Comparison of ENCODE assay signal across 12 cellular contexts in genomic region chr7:47535033-47535703, GRCh38. TPM values are rescaled to one million over a fixed set of nuclear protein-coding genes. Genes with fewer than 3 reads are reported as not detected.
A peak's percentile ranks its signal among the peaks of the same experiment; 100 is the strongest.
DNase-seq lines count a peak whose midpoint lies in the region; ATAC-seq and TF ChIP-seq lines count a peak whose summit lies in the region.
"Had no signal": no experiment of that assay in that cellular context is flagged by ENCODE, and none has a peak within 500 bp of the region (broad histone marks: within the 10 kb centered on the region; RNA-seq: fewer than 3 reads in every experiment).

No MANE protein-coding gene starts in this region.

- ATAC-seq in PC-3, result no peak
- peak; percentile 54 to 82 (median 74) for ATAC-seq in psoas muscle
- ATAC-seq in activated CD8-positive, alpha-beta memory T cell treated with anti-CD3 and anti-CD28 coated beads, Interleukin-2, amount 10 ng/mL, durations not matched to agents 7 days and 5 days, result no peak
- ATAC-seq: naive thymus-derived CD4-positive, alpha-beta T cell had no signal

- POLR2A ChIA-PET in PC-3 (lab: Charles Lee; ENCODE audit: unreplicated experiment), result no interaction called here

- TF ChIP-seq CTCF in PC-3 (conservative IDR thresholded peaks at IDR 0.05; ENCODE audit: low read depth, low read length), result 0 out of 2 replicates have a peak, but pooled peaks have one; percentile 13
- no peak for TF ChIP-seq CTCF in psoas muscle (IDR thresholded peaks at IDR 0.05)

- no peak overlapping the region for H2AFZ ChIP-seq in PC-3 (ENCODE audit: low read length)

- H3K9me2 ChIP-seq in PC-3 (replicated peaks; ENCODE audit: low read length), result no peaks in the 10 kb centered on the region

- no peak overlapping the region for H3K9ac ChIP-seq in PC-3 (ENCODE audit: low read length)

- no peaks in the 10 kb centered on the region for H3K4me1 Mint-ChIP-seq in activated CD8-positive, alpha-beta memory T cell treated with anti-CD3 and anti-CD28 coated beads, Interleukin-2, amount 10 ng/mL, durations not matched to agents 7 days and 5 days
- H3K4me1 Mint-ChIP-seq: naive thymus-derived CD4-positive, alpha-beta T cell had no signal

- peaks cover under 1% of the 10 kb centered on the region; the same call in 1 of the 2 replicates for H3K9me3 ChIP-seq in HAP-1
- H3K9me3 ChIP-seq in PC-3 (ENCODE audit: low read length), result no peaks in the 10 kb centered on the region; the same call in 1 of the 2 replicates
- no peaks in the 10 kb centered on the region for H3K9me3 ChIP-seq in psoas muscle
- H3K9me3 ChIP-seq: upper lobe of left lung had no signal

- WGBS in psoas muscle, 3 donors, result 61 to 79% (median 65%) methylated on average over 6 of the region's 6 CpGs

- H3K9me3 Mint-ChIP-seq in activated CD8-positive, alpha-beta memory T cell treated with anti-CD3 and anti-CD28 coated beads, Interleukin-2, amount 10 ng/mL, durations not matched to agents 7 days and 5 days (ENCODE audit: low read depth), result no peaks in the 10 kb centered on the region

- H3K27me3 ChIP-seq in HAP-1 (ENCODE audit: low read depth) (no peaks in the 10 kb centered on the region), PC-3 (ENCODE audit: low read length) (no peaks in the 10 kb centered on the region), psoas muscle (ENCODE audit: insufficient read depth in 3 of 3, low read length in 2 of 3) (peaks cover 0 to 1% (median 0%) of the 10 kb centered on the region in 3 donors)
- H3K27me3 ChIP-seq: upper lobe of left lung had no signal

- no peak overlapping the region for H3K27ac Mint-ChIP-seq in activated CD8-positive, alpha-beta memory T cell treated with anti-CD3 and anti-CD28 coated beads, Interleukin-2, amount 10 ng/mL, durations not matched to agents 7 days and 5 days
- H3K27ac Mint-ChIP-seq: naive thymus-derived CD4-positive, alpha-beta T cell had no signal

- H3K4me3 ChIP-seq in HAP-1 (no peak overlapping the region), PC-3 (ENCODE audit: low read length) (peak overlapping the region; percentile 25; the same call in 1 of the 2 replicates), psoas muscle (no peak overlapping the region)
- H3K4me3 ChIP-seq: cardiac muscle cell, upper lobe of left lung had no signal

- no peak overlapping the region for H3K4me3 Mint-ChIP-seq in activated CD8-positive, alpha-beta memory T cell treated with anti-CD3 and anti-CD28 coated beads, Interleukin-2, amount 10 ng/mL, durations not matched to agents 7 days and 5 days
- H3K4me3 Mint-ChIP-seq: naive thymus-derived CD4-positive, alpha-beta T cell had no signal

- H3K27me3 Mint-ChIP-seq in activated CD8-positive, alpha-beta memory T cell treated with anti-CD3 and anti-CD28 coated beads, Interleukin-2, amount 10 ng/mL, durations not matched to agents 7 days and 5 days, result peaks cover 3% of the 10 kb centered on the region

- H3F3A ChIP-seq in PC-3 (ENCODE audit: low read length, unreplicated experiment), result peaks cover 11% of the 10 kb centered on the region

- no TSS peak for BruUV-seq in PC-3 (replicated peaks; lab: Mats Ljungman, UMichigan)

- in situ Hi-C loops in HAP-1 (cut with MboI; ENCODE audit: low sequenced_read_pairs), result no loop called here

- H3K36me3 Mint-ChIP-seq in activated CD8-positive, alpha-beta memory T cell treated with anti-CD3 and anti-CD28 coated beads, Interleukin-2, amount 10 ng/mL, durations not matched to agents 7 days and 5 days, result no peaks in the 10 kb centered on the region

- peak overlapping the region; percentile 89 for H3K4me2 ChIP-seq in PC-3 (ENCODE audit: low read length)

- H3K27ac ChIP-seq in PC-3 (ENCODE audit: low read length) (peak overlapping the region; percentile 41), psoas muscle (peak overlapping the region; percentile 32)
- H3K27ac ChIP-seq: cardiac muscle cell had no signal

- intact Hi-C loops in PC-3 (cut with micrococcal nuclease) (no loop called here), psoas muscle (cut with DNase I) (no loop called here)

- 0 out of 2 replicates have a peak, but pooled peaks cover 2% of the 10 kb centered on the region for H4K20me1 ChIP-seq in PC-3 (ENCODE audit: low read length)

- CTCF ChIA-PET in PC-3 (lab: Charles Lee), result interaction anchor here (1.1 kb wide), 1 partner anchor 60 kb away, joined by 3 read pairs; no protein-coding TSS in a partner anchor
- CTCF ChIA-PET in activated CD8-positive, alpha-beta memory T cell treated with anti-CD3 and anti-CD28 coated beads, Interleukin-2, amount 10 ng/mL, durations not matched to agents 7 days and 5 days (lab: Charles Lee), result no interaction called here

- H3K36me3 ChIP-seq in HAP-1 (replicated peaks) (no peaks in the 10 kb centered on the region; the same call in 1 of the 2 replicates), PC-3 (ENCODE audit: low read depth, low read length) (peaks cover 2% of the 10 kb centered on the region), psoas muscle (ENCODE audit: insufficient read depth in 1 of 2, low read depth in 1 of 2) (no peaks in the 10 kb centered on the region)
- H3K36me3 ChIP-seq: cardiac muscle cell, upper lobe of left lung had no signal

- DNase-seq in HAP-1 (ENCODE audit: low spot score in 2 of 2) (peak; percentile 53 to 68), PC-3 (no peak), fibroblast of peridontal ligament (ENCODE audit: extremely low read depth) (peak; percentile 53), psoas muscle (no peak), NCI-H2029 (lab: John Stamatoyannopoulos, UW) (no peak), NCI-H2227 (lab: John Stamatoyannopoulos, UW; ENCODE audit: unreplicated experiment) (no peak), NCI-H510A (lab: John Stamatoyannopoulos, UW) (no peak)
- DNase-seq in activated CD8-positive, alpha-beta memory T cell treated with anti-CD3 and anti-CD28 coated beads, Interleukin-2, amount 10 ng/mL, durations not matched to agents 7 days and 5 days, result no peak
- DNase-seq: naive thymus-derived CD4-positive, alpha-beta T cell; NCI-H187 treated with DMSO at 0.1 percent for 48 hours; upper lobe of left lung had no signal

- H3K4me1 ChIP-seq in HAP-1 (peaks cover 24% of the 10 kb centered on the region), PC-3 (ENCODE audit: insufficient read depth, low read length) (peaks cover 67% of the 10 kb centered on the region), psoas muscle (peaks cover 6% of the 10 kb centered on the region)

- peaks cover 88% of the 10 kb centered on the region for H3K79me2 ChIP-seq in PC-3 (ENCODE audit: low read length)

RNA-seq across cellular contexts. Expression of gene TNS3, which starts 46.7 kb away (rescaled TPM):
- total RNA-seq in PC-3 (2014; rRNA removed) (71.4 and 72.3 TPM in 2 replicates), psoas muscle (10 to 100 TPM; 35.0 to 75.3 (median 45.6) TPM)
- polyA plus RNA-seq in psoas muscle, result 10 to 100 TPM; 11.5 to 20.2 (median 12.5) TPM
- 1 to 10 TPM in 1 of 2 experiments, under 1 TPM in 1; 0.23 to 2.6 TPM for total RNA-seq in activated CD8-positive, alpha-beta memory T cell treated with anti-CD3 and anti-CD28 coated beads, Interleukin-2, amount 10 ng/mL, durations not matched to agents 7 days and 5 days
- polyA plus RNA-seq: naive thymus-derived CD4-positive, alpha-beta T cell had no signal

Comparison
In these comparisons a context has a peak if more than half of its experiments do, and no peak if none do; other contexts are left out.
1. DNase-seq: peak in HAP-1 (2 of 2) and fibroblast of peridontal ligament (single experiment); none in PC-3 (single experiment), psoas muscle (0 of 2), NCI-H2029 (single experiment), activated CD8-positive, alpha-beta memory T cell treated with anti-CD3 and anti-CD28 coated beads, Interleukin-2, amount 10 ng/mL, durations not matched to agents 7 days and 5 days (single experiment), NCI-H2227 (single experiment) and NCI-H510A (single experiment).
2. ATAC-seq: peak in psoas muscle (4 of 4); none in PC-3 (single experiment) and activated CD8-positive, alpha-beta memory T cell treated with anti-CD3 and anti-CD28 coated beads, Interleukin-2, amount 10 ng/mL, durations not matched to agents 7 days and 5 days (single experiment).
3. RNA of gene TNS3, which starts 46.7 kb away (total RNA-seq): 71.4 to 72.3 TPM in PC-3 and 35.0 to 75.3 TPM in psoas muscle; 0.23 to 2.6 TPM in activated CD8-positive, alpha-beta memory T cell treated with anti-CD3 and anti-CD28 coated beads, Interleukin-2, amount 10 ng/mL, durations not matched to agents 7 days and 5 days; every median in the first group is over 4 times any median in the second.